ENCODE assay signal across 12 cellular contexts in the genomic region with DNA sequence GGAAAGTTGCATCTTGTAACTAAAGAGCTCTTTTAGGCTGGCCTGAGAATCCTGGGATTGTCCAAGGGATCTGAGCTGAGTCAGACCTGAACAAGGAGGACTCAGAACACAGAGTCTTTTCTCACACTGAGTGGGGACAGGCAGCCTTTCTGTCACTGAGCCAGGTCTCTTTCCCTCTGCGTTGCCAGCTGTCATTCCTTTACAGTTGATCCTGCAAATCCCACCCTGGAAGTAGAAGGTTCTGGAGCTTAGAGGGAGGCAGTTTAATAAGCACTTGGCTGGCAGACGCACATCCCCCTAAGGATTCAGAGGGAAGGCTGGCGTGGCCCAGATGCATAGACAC.
DNase-seq lines count a peak whose midpoint lies in the region; ATAC-seq and TF ChIP-seq lines count a peak whose summit lies in the region.
"Had no signal": no experiment of that assay in that cellular context is flagged by ENCODE, and none has a peak within 500 bp of the region (broad histone marks: within the 10 kb centered on the region; RNA-seq: fewer than 3 reads in every experiment).

No MANE protein-coding gene starts in this region.

- H3K79me2 ChIP-seq in osteoblast (ENCODE audit: insufficient read depth, low read length) = no peaks in the 10 kb centered on the region

- H4K20me1 ChIP-seq in osteoblast (ENCODE audit: insufficient read depth, low read length) = peaks cover 4% of the 10 kb centered on the region

- H3K27ac ChIP-seq in osteoblast (ENCODE audit: low read depth, low read length) = no peak overlapping the region

- peak; percentile 51 for DNase-seq in AG08396 (ENCODE audit: low spot score)
- DNase-seq in NCI-H82 (lab: John Stamatoyannopoulos, UW) = peak; percentile 72
- DNase-seq in fibroblast of the aortic adventitia (ENCODE audit: low read depth) = peak; percentile 30
- DNase-seq in osteoblast (ENCODE audit: insufficient read length, low spot score, missing footprints) = peak; percentile 52
- no peak for DNase-seq in NCI-H2029 (lab: John Stamatoyannopoulos, UW)
- DNase-seq in activated T-cell treated with anti-CD3 and anti-CD28 coated beads, Interleukin-2, amount 50 U/mL, for 48 hours = no peak
- no peak for DNase-seq in effector CD8-positive, alpha-beta T cell (lab: John Stamatoyannopoulos, UW)
- DNase-seq: amniotic stem cell; NCI-H1436 treated with DMSO at 0.1 percent for 48 hours; stimulated activated CD4-positive, alpha-beta T cell treated with anti-CD3 and anti-CD28 coated beads, Interleukin-4, amount 100 ng/mL, for 24 hours; thyroid gland had no signal

- H3K4me3 ChIP-seq in fibroblast of the aortic adventitia (ENCODE audit: low read depth, low read length) = no peak overlapping the region
- H3K4me3 ChIP-seq in osteoblast (ENCODE audit: insufficient read depth, low read length) = no peak overlapping the region
- H3K4me3 ChIP-seq: thyroid gland had no signal

- H2AFZ ChIP-seq in osteoblast (ENCODE audit: low read length) = no peak overlapping the region

- peaks cover 10% of the 10 kb centered on the region for H3K4me1 ChIP-seq in osteoblast (ENCODE audit: insufficient read depth, low read length)

- H3K36me3 ChIP-seq in osteoblast (ENCODE audit: insufficient read depth, low read length) = peaks cover 42% of the 10 kb centered on the region

- no peak overlapping the region for H3K4me2 ChIP-seq in osteoblast (ENCODE audit: insufficient read depth, low read length)

- H3K9me3 ChIP-seq in osteoblast (ENCODE audit: low read depth, low read length) = no peaks in the 10 kb centered on the region
- H3K9me3 ChIP-seq: thyroid gland had no signal

- TF ChIP-seq CTCF in fibroblast of the aortic adventitia (IDR thresholded peaks at IDR 0.05; ENCODE audit: insufficient read depth, low read length) = no peak
- TF ChIP-seq CTCF in osteoblast (IDR thresholded peaks at IDR 0.05; ENCODE audit: extremely low read depth, low read depth, low read length) = no peak

- no peaks in the 10 kb centered on the region for H3K27me3 ChIP-seq in osteoblast (ENCODE audit: insufficient read depth, low read length)
- H3K27me3 ChIP-seq: thyroid gland had no signal

- ATAC-seq in GM18511 (IDR thresholded peaks at IDR 0.05; ENCODE audit: unreplicated experiment) = no peak

Comparison
In these comparisons a context has a peak if more than half of its experiments do, and no peak if none do; other contexts are left out.
1. DNase-seq: peak in AG08396 (single experiment), NCI-H82 (single experiment), fibroblast of the aortic adventitia (single experiment) and osteoblast (single experiment); none in NCI-H2029 (single experiment), activated T-cell treated with anti-CD3 and anti-CD28 coated beads, Interleukin-2, amount 50 U/mL, for 48 hours (0 of 2) and effector CD8-positive, alpha-beta T cell (single experiment).